Comparison of ENCODE assay signal across 1 cellular context in the genomic region with DNA sequence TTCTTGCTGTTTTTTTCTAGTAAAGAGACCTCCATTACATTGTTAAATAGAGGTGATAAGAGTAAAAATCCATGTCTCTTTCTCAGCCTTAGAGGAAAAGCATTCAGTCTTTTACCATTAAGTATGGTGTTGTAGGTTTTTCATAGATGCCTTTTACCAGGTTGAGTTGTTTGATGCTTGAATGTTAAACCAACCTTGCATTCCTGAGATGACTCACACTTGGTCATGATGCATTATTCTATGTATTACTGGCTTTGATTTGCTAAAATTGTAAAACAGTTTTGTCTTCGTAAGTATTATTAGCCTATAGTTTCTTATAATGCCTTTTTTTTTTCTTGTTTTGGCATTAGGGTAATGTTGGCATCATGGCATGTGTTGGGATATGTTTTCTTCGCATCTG.
TF ChIP-seq lines count a peak whose summit lies in the region.

No MANE protein-coding gene starts in this region.

TF ChIP-seq in IMR-90, 13 proteins besides CTCF, POLR2A, EP300 and RAD21:
- TF ChIP-seq, protein P1, sequence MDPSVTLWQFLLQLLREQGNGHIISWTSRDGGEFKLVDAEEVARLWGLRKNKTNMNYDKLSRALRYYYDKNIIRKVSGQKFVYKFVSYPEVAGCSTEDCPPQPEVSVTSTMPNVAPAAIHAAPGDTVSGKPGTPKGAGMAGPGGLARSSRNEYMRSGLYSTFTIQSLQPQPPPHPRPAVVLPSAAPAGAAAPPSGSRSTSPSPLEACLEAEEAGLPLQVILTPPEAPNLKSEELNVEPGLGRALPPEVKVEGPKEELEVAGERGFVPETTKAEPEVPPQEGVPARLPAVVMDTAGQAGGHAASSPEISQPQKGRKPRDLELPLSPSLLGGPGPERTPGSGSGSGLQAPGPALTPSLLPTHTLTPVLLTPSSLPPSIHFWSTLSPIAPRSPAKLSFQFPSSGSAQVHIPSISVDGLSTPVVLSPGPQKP (IDR thresholded peaks at IDR 0.05; ENCODE audit: borderline replicate concordance, low read depth, low read length), result no peak
- TF ChIP-seq MXI1 (IDR thresholded peaks at IDR 0.05; ENCODE audit: borderline replicate concordance, low read depth, low read length) (no peak), SMC3 (IDR thresholded peaks at IDR 0.05; ENCODE audit: low read depth, low read length) (no peak), MAFK (IDR thresholded peaks at IDR 0.05; ENCODE audit: low read depth, low read length) (no peak), NFE2L2 (IDR thresholded peaks at IDR 0.05; ENCODE audit: low read depth, low read length) (no peak), CHD1 (IDR thresholded peaks at IDR 0.05; ENCODE audit: low read depth, low read length) (no peak)
- TF ChIP-seq, protein P2, sequence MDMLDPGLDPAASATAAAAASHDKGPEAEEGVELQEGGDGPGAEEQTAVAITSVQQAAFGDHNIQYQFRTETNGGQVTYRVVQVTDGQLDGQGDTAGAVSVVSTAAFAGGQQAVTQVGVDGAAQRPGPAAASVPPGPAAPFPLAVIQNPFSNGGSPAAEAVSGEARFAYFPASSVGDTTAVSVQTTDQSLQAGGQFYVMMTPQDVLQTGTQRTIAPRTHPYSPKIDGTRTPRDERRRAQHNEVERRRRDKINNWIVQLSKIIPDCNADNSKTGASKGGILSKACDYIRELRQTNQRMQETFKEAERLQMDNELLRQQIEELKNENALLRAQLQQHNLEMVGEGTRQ (IDR thresholded peaks at IDR 0.05; ENCODE audit: low read depth, low read length), result no peak
